9 cellular contexts compared by ENCODE assay signal in the genomic region with DNA sequence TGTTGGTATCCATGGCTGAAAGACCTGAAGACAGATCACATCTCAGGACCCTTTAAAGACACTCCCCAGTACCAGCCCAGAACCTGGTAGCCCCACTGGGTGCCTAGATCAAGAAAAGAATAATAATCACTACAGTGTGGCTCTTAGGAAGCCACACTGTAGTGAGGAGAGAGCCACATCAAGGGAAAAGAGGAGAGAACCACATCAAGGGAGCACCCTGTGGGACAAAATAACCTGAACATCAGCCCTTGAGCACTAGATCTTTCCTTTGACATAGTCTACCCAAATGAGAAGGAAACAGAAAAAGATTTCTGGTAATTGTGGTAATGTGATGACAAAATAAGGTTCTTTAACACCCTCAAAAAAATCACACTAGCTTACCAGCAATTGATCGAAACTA. TPM values are rescaled to one million over a fixed set of nuclear protein-coding genes. Genes with fewer than 3 reads are reported as not detected.
"Had no signal": no experiment of that assay in that cellular context is flagged by ENCODE, and none has a peak within 500 bp of the region (broad histone marks: within the 10 kb centered on the region; RNA-seq: fewer than 3 reads in every experiment).

No MANE protein-coding gene starts in this region.

- H3K27me3 ChIP-seq: ascending aorta, esophagus muscularis mucosa, neural progenitor cell had no signal

- H3K4me3 Mint-ChIP-seq: neural progenitor cell had no signal

- H3K36me3 Mint-ChIP-seq: neural progenitor cell had no signal

- H3K36me3 ChIP-seq: ascending aorta, esophagus muscularis mucosa, neural progenitor cell, pancreas had no signal

- H3K27ac Mint-ChIP-seq: neural progenitor cell had no signal

- H2AFZ ChIP-seq: neural progenitor cell had no signal

- H3K4me1 Mint-ChIP-seq: neural progenitor cell had no signal

- H3K4me2 ChIP-seq: neural progenitor cell had no signal

- H3K4me3 ChIP-seq: ascending aorta, esophagus muscularis mucosa, neural progenitor cell, pancreas had no signal

- ATAC-seq: left colon, pancreas, SK-N-SH treated with all-trans-retinoic acid at 6 μM for 48 hours had no signal

- H3K4me1 ChIP-seq: ascending aorta, esophagus muscularis mucosa, neural progenitor cell, pancreas had no signal

- H3K27ac ChIP-seq: ascending aorta, esophagus muscularis mucosa, neural progenitor cell, pancreas had no signal

- DNase-seq: activated CD4-positive, alpha-beta T cell treated with anti-CD3 and anti-CD28 coated beads for 1 hour; left colon; pancreas; stimulated activated CD4-positive, alpha-beta T cell treated with anti-CD3 and anti-CD28 coated beads, Interleukin-4, amount 100 ng/mL, for 1 hour; stimulated activated CD8-positive, alpha-beta memory T cell treated with anti-CD3 and anti-CD28 coated beads, Interleukin-4, amount 100 ng/mL, for 48 hours had no signal

- H3K9me3 ChIP-seq: ascending aorta, pancreas had no signal

- H3K9ac ChIP-seq: neural progenitor cell had no signal

RNA-seq across cellular contexts. Expression of a gene that starts 15.3 kb away (rescaled TPM):
- total RNA-seq: ascending aorta had no signal
